In the genomic region with DNA sequence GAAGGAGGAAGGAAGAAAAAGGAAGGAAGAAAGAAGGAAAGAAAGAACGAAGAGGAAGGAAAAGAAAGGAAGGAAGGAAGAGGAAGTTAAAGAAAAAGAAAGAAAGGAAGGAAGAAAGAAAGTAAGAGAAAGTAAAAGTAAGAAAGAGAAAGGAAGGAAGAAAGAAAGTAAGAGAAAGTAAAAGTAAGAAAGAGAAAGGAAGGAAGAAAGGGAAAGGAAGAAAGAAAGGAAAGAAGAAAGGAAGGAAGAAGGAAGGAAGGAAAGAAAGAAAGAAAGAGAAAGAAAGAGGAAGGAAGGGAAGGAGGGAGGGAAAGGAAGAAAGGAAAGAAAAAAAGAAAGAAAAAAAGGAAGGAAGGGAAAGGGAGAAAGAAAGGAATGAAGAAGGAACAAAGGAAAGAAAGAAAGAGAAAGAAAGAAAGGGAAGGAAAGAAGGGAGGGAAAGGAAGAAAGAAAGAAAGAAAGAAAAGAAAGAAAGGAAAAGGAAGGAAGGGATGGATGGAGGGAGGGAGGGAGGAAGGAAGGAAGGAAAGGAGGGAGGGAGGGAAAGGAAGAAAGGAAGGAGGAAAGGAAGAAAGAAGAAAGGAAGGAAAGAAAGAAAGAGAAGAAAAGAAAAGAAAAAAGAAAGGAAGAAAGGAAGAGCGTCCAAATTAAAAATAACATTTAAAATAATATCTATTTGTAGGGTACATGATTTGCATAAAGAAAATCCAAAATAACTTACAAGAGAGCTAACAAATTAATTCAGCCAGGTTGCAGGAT, we compare ENCODE assay signal across 24 cellular contexts.
DNase-seq lines count a peak whose midpoint lies in the region; ATAC-seq, FAIRE-seq and TF ChIP-seq lines count a peak whose summit lies in the region.
"Had no signal": no experiment of that assay in that cellular context is flagged by ENCODE, and none has a peak within 500 bp of the region (broad histone marks: within the 10 kb centered on the region; RNA-seq: fewer than 3 reads in every experiment).

No MANE protein-coding gene starts in this region.

- no peaks in the 10 kb centered on the region for H3K79me2 ChIP-seq in K562 (ENCODE audit: control insufficient read depth, insufficient read depth, low read length)

- DNase-seq in activated CD8-positive, alpha-beta T cell treated with anti-CD3 and anti-CD28 coated beads for 36 hours = no peak
- no peak for DNase-seq in activated CD8-positive, alpha-beta T cell treated with anti-CD3 and anti-CD28 coated beads, Interleukin-2, amount 10 ng/mL, durations not matched to agents 7 days and 5 days
- no peak for DNase-seq in WTC11 (ENCODE audit: low spot score)
- DNase-seq in K562 (ENCODE audit: extremely low read depth in 1 of 4, low spot score in 3 of 4) = no peak
- DNase-seq in stimulated activated CD4-positive, alpha-beta T cell treated with anti-CD3 and anti-CD28 coated beads, Interleukin-1b, Interleukin-23, amount 100 ng/mL, for 48 hours = no peak
- DNase-seq in CD8-positive, alpha-beta T cell = no peak
- DNase-seq: AML-193; BE2C; C1 segment of cervical spinal cord; Caco-2; Calu3; CD4-positive, alpha-beta memory T cell; CD4-positive, CD25-positive, alpha-beta regulatory T cell; DMS79 treated with DMSO at 0.1 percent for 48 hours; GF-D8 had no signal

- in situ Hi-C loops in K562 (cut with MboI) = no loop called here

- no peak for TF ChIP-seq RAD21 in K562 (CRISPR knock-in tag; conservative IDR thresholded peaks at IDR 0.05 in 1 of 2, IDR thresholded peaks at IDR 0.05 in 1 of 2)

- no peak for ATAC-seq in activated CD8-positive, alpha-beta T cell treated with anti-CD3 and anti-CD28 coated beads for 36 hours
- ATAC-seq in activated CD8-positive, alpha-beta T cell treated with anti-CD3 and anti-CD28 coated beads, Interleukin-2, amount 10 ng/mL, durations not matched to agents 7 days and 5 days = no peak
- ATAC-seq in WTC11 = no peak
- ATAC-seq in K562 = no peak
- ATAC-seq in CD8-positive, alpha-beta T cell = no peak
- ATAC-seq: A549 had no signal

- H3K27ac Mint-ChIP-seq in activated CD8-positive, alpha-beta T cell treated with anti-CD3 and anti-CD28 coated beads for 36 hours = no peak overlapping the region
- H3K27ac Mint-ChIP-seq in activated CD8-positive, alpha-beta T cell treated with anti-CD3 and anti-CD28 coated beads, Interleukin-2, amount 10 ng/mL, durations not matched to agents 7 days and 5 days = no peak overlapping the region
- H3K27ac Mint-ChIP-seq in WTC11 = no peak overlapping the region
- H3K27ac Mint-ChIP-seq in CD8-positive, alpha-beta T cell = no peak overlapping the region
- H3K27ac Mint-ChIP-seq: CD14-positive monocyte; CD4-positive, alpha-beta memory T cell; CD4-positive, CD25-positive, alpha-beta regulatory T cell had no signal

- no peaks in the 10 kb centered on the region for H3K9me1 ChIP-seq in K562 (ENCODE audit: control insufficient read depth, insufficient read depth, low read length)

- H3K9me3 ChIP-seq in K562 (replicated peaks; ENCODE audit: control insufficient read depth, insufficient read depth, low read depth, low read length) = no peaks in the 10 kb centered on the region
- no peaks in the 10 kb centered on the region for H3K9me3 ChIP-seq in CD8-positive, alpha-beta T cell (ENCODE audit: low read length)
- H3K9me3 ChIP-seq: A549, BE2C, BLaER1, Caco-2 had no signal

- no peak for TF ChIP-seq EP300 in K562 (IDR thresholded peaks at IDR 0.05; ENCODE audit: low read length)

- H3K36me3 Mint-ChIP-seq in activated CD8-positive, alpha-beta T cell treated with anti-CD3 and anti-CD28 coated beads for 36 hours (ENCODE audit: low read depth) = no peaks in the 10 kb centered on the region
- no peaks in the 10 kb centered on the region for H3K36me3 Mint-ChIP-seq in activated CD8-positive, alpha-beta T cell treated with anti-CD3 and anti-CD28 coated beads, Interleukin-2, amount 10 ng/mL, durations not matched to agents 7 days and 5 days (ENCODE audit: low read depth)
- no peaks in the 10 kb centered on the region; the same call in 1 of the 2 replicates for H3K36me3 Mint-ChIP-seq in WTC11
- no peaks in the 10 kb centered on the region for H3K36me3 Mint-ChIP-seq in CD8-positive, alpha-beta T cell
- H3K36me3 Mint-ChIP-seq: CD14-positive monocyte; CD4-positive, alpha-beta memory T cell; CD4-positive, CD25-positive, alpha-beta regulatory T cell had no signal

- CTCF ChIA-PET in activated CD8-positive, alpha-beta T cell treated with anti-CD3 and anti-CD28 coated beads for 36 hours (lab: Charles Lee) = no interaction called here
- CTCF ChIA-PET in activated CD8-positive, alpha-beta T cell treated with anti-CD3 and anti-CD28 coated beads, Interleukin-2, amount 10 ng/mL, durations not matched to agents 7 days and 5 days (lab: Charles Lee) = no interaction called here
- CTCF ChIA-PET in WTC11 (lab: Charles Lee) = no interaction called here
- CTCF ChIA-PET in K562 (lab: Yijun Ruan, JAX; ENCODE audit: low intra/inter-chr PET ratio) = no interaction called here
- CTCF ChIA-PET in CD8-positive, alpha-beta T cell (lab: Charles Lee) = no interaction called here

- POLR2A ChIA-PET in activated CD8-positive, alpha-beta T cell treated with anti-CD3 and anti-CD28 coated beads for 36 hours (lab: Charles Lee) = no interaction called here
- POLR2A ChIA-PET in activated CD8-positive, alpha-beta T cell treated with anti-CD3 and anti-CD28 coated beads, Interleukin-2, amount 10 ng/mL, durations not matched to agents 7 days and 5 days (lab: Charles Lee) = no interaction called here
- POLR2A ChIA-PET in WTC11 (lab: Charles Lee) = no interaction called here
- POLR2A ChIA-PET in K562 (lab: Yijun Ruan, JAX) = no interaction called here
- POLR2A ChIA-PET in CD8-positive, alpha-beta T cell (lab: Charles Lee) = no interaction called here

- no peak overlapping the region for H2AFZ ChIP-seq in K562 (ENCODE audit: low read depth, low read length)

- H3K27ac ChIP-seq in K562 (ENCODE audit: extremely low read depth, low read depth, low read length) = no peak overlapping the region
- H3K27ac ChIP-seq in CD8-positive, alpha-beta T cell (ENCODE audit: low read depth, low read length) = no peak overlapping the region
- H3K27ac ChIP-seq: 22Rv1, A549, BLaER1 had no signal

- 0% methylated on average over 2 of the region's 2 CpGs for WGBS in K562 (ENCODE audit: insufficient coverage, low coverage, missing lambda C conversion rate)

- no peak overlapping the region for H3K4me3 Mint-ChIP-seq in activated CD8-positive, alpha-beta T cell treated with anti-CD3 and anti-CD28 coated beads for 36 hours
- H3K4me3 Mint-ChIP-seq in activated CD8-positive, alpha-beta T cell treated with anti-CD3 and anti-CD28 coated beads, Interleukin-2, amount 10 ng/mL, durations not matched to agents 7 days and 5 days = no peak overlapping the region
- no peak overlapping the region for H3K4me3 Mint-ChIP-seq in WTC11
- H3K4me3 Mint-ChIP-seq in CD8-positive, alpha-beta T cell = no peak overlapping the region
- H3K4me3 Mint-ChIP-seq: CD14-positive monocyte; CD4-positive, alpha-beta memory T cell; CD4-positive, CD25-positive, alpha-beta regulatory T cell had no signal

- intact Hi-C loops in activated CD8-positive, alpha-beta T cell treated with anti-CD3 and anti-CD28 coated beads for 36 hours (cut with micrococcal nuclease) = no loop called here
- intact Hi-C loops in K562 (cut with micrococcal nuclease) = no loop called here
- intact Hi-C loops in CD8-positive, alpha-beta T cell (cut with DNase I, micrococcal nuclease) = no loop called here

- H3K27me3 ChIP-seq in K562 (ENCODE audit: control insufficient read depth in 2 of 2, insufficient read depth in 2 of 2, low read length in 2 of 2) = no peaks in the 10 kb centered on the region
- H3K27me3 ChIP-seq in CD8-positive, alpha-beta T cell (ENCODE audit: insufficient read depth, low read length) = no peaks in the 10 kb centered on the region
- H3K27me3 ChIP-seq: BE2C, BLaER1 had no signal

- H3K4me1 Mint-ChIP-seq in activated CD8-positive, alpha-beta T cell treated with anti-CD3 and anti-CD28 coated beads for 36 hours (ENCODE audit: low read depth) = no peaks in the 10 kb centered on the region
- H3K4me1 Mint-ChIP-seq in activated CD8-positive, alpha-beta T cell treated with anti-CD3 and anti-CD28 coated beads, Interleukin-2, amount 10 ng/mL, durations not matched to agents 7 days and 5 days (ENCODE audit: low read depth) = no peaks in the 10 kb centered on the region
- H3K4me1 Mint-ChIP-seq in WTC11 = no peaks in the 10 kb centered on the region
- H3K4me1 Mint-ChIP-seq in CD8-positive, alpha-beta T cell (ENCODE audit: low read depth) = no peaks in the 10 kb centered on the region
- H3K4me1 Mint-ChIP-seq: CD14-positive monocyte; CD4-positive, alpha-beta memory T cell; CD4-positive, CD25-positive, alpha-beta regulatory T cell had no signal

- H3K27me3 Mint-ChIP-seq in activated CD8-positive, alpha-beta T cell treated with anti-CD3 and anti-CD28 coated beads for 36 hours = no peaks in the 10 kb centered on the region
- H3K27me3 Mint-ChIP-seq in activated CD8-positive, alpha-beta T cell treated with anti-CD3 and anti-CD28 coated beads, Interleukin-2, amount 10 ng/mL, durations not matched to agents 7 days and 5 days (ENCODE audit: low read depth) = no peaks in the 10 kb centered on the region
- H3K27me3 Mint-ChIP-seq in WTC11 (ENCODE audit: low read depth) = peaks cover 2% of the 10 kb centered on the region; the same call in 1 of the 2 replicates
- H3K27me3 Mint-ChIP-seq in CD8-positive, alpha-beta T cell (ENCODE audit: low read depth) = no peaks in the 10 kb centered on the region
- H3K27me3 Mint-ChIP-seq: CD4-positive, alpha-beta memory T cell; CD4-positive, CD25-positive, alpha-beta regulatory T cell had no signal

- H3K4me2 ChIP-seq in K562 (ENCODE audit: insufficient read depth, low read length) = no peak overlapping the region
- H3K4me2 ChIP-seq: A549, BLaER1 had no signal

- H3K9ac ChIP-seq in K562 (ENCODE audit: insufficient read depth in 1 of 2, low read depth in 2 of 2, low read length in 2 of 2) = no peak overlapping the region
- H3K9ac ChIP-seq: BLaER1 had no signal

- no TSS peak for BruUV-seq in K562 (replicated peaks; lab: Mats Ljungman, UMichigan)

- peaks cover 12% of the 10 kb centered on the region for H3K9me3 Mint-ChIP-seq in activated CD8-positive, alpha-beta T cell treated with anti-CD3 and anti-CD28 coated beads for 36 hours
- H3K9me3 Mint-ChIP-seq in activated CD8-positive, alpha-beta T cell treated with anti-CD3 and anti-CD28 coated beads, Interleukin-2, amount 10 ng/mL, durations not matched to agents 7 days and 5 days (ENCODE audit: insufficient read depth) = no peaks in the 10 kb centered on the region
- H3K9me3 Mint-ChIP-seq in WTC11 = peaks cover 15% of the 10 kb centered on the region
- H3K9me3 Mint-ChIP-seq in CD8-positive, alpha-beta T cell = peaks cover 15% of the 10 kb centered on the region

- TF ChIP-seq CTCF in activated CD8-positive, alpha-beta T cell treated with anti-CD3 and anti-CD28 coated beads for 36 hours (IDR thresholded peaks at IDR 0.05) = peak; percentile 16
- TF ChIP-seq CTCF in WTC11 (IDR thresholded peaks at IDR 0.05) (no peak), K562 (IDR thresholded peaks at IDR 0.05 in 2 of 3, conservative IDR thresholded peaks at IDR 0.05 in 1 of 3; ENCODE audit: insufficient read depth in 2 of 3, low read depth in 1 of 3, low read length in 3 of 3) (no peak)
- TF ChIP-seq CTCF in CD8-positive, alpha-beta T cell (IDR thresholded peaks at IDR 0.05) = no peak

- no peak overlapping the region for H3K4me3 ChIP-seq in K562
- H3K4me3 ChIP-seq in CD8-positive, alpha-beta T cell (ENCODE audit: low read depth, low read length) = no peak overlapping the region
- H3K4me3 ChIP-seq: A549, BLaER1 had no signal

- H3K36me3 ChIP-seq in K562 (ENCODE audit: control insufficient read depth, insufficient read depth, low read length) = no peaks in the 10 kb centered on the region
- no peaks in the 10 kb centered on the region for H3K36me3 ChIP-seq in CD8-positive, alpha-beta T cell (ENCODE audit: insufficient read depth, low read length)
- H3K36me3 ChIP-seq: BE2C, BLaER1 had no signal

- no peak for FAIRE-seq in K562 (lab: Jason Lieb, UNC)
- FAIRE-seq: A549, D721Med, G401.6, GM12892, GM18507, GM19239 had no signal

- no peaks in the 10 kb centered on the region for H4K20me1 ChIP-seq in K562 (replicated peaks; ENCODE audit: control insufficient read depth, insufficient read depth, low read length)
- H4K20me1 ChIP-seq: BLaER1 had no signal

- no peak for TF ChIP-seq POLR2A in K562 (conservative IDR thresholded peaks at IDR 0.05)

- H3K4me1 ChIP-seq in K562 (replicated peaks in 1 of 2; ENCODE audit: control insufficient read depth in 2 of 2, insufficient read depth in 2 of 2, low read length in 2 of 2) = no peaks in the 10 kb centered on the region
- no peaks in the 10 kb centered on the region for H3K4me1 ChIP-seq in CD8-positive, alpha-beta T cell (ENCODE audit: insufficient read depth, low read length)
- H3K4me1 ChIP-seq: A549, BE2C, BLaER1, Caco-2 had no signal
